25 cellular contexts compared by ENCODE assay signal in genomic region chr3:139751789-139752188, GRCh38.
"Had no signal": no experiment of that assay in that cellular context is flagged by ENCODE, and none has a peak within 500 bp of the region (broad histone marks: within the 10 kb centered on the region; RNA-seq: fewer than 3 reads in every experiment).

No MANE protein-coding gene starts in this region.

- H2AFZ ChIP-seq: neural progenitor cell had no signal

- ATAC-seq: activated CD8-positive, alpha-beta memory T cell treated with anti-CD3 and anti-CD28 coated beads, Interleukin-2, amount 10 ng/mL, durations not matched to agents 7 days and 5 days; activated CD8-positive, alpha-beta T cell treated with anti-CD3 and anti-CD28 coated beads for 36 hours; activated naive CD8-positive, alpha-beta T cell treated with anti-CD3 and anti-CD28 coated beads, Interleukin-2, amount 50 U/mL, for 24 hours; body of pancreas; gastrocnemius medialis; naive thymus-derived CD8-positive, alpha-beta T cell; sciatic nerve; stimulated activated memory B cell treated with anti-CD40 and anti-IgM and Interleukin-4, amounts not matched to agents 10 μg/mL and 1 μg/mL and 100 μg/mL, for 72 hours had no signal

- H3K4me3 ChIP-seq: body of pancreas, cardiac muscle cell, esophagus squamous epithelium, gastrocnemius medialis, left ventricle myocardium inferior, neural progenitor cell, transverse colon had no signal

- H3K27ac ChIP-seq: body of pancreas, cardiac muscle cell, esophagus squamous epithelium, gastrocnemius medialis, left ventricle myocardium inferior, neural progenitor cell, transverse colon had no signal

- H3K4me2 ChIP-seq: neural progenitor cell had no signal

- H3K27me3 ChIP-seq: body of pancreas, cardiac muscle cell, esophagus squamous epithelium, gastrocnemius medialis, neural progenitor cell, transverse colon had no signal

- H3K4me1 ChIP-seq: body of pancreas, esophagus squamous epithelium, gastrocnemius medialis, left ventricle myocardium inferior, neural progenitor cell, transverse colon had no signal

- H3K9ac ChIP-seq: neural progenitor cell had no signal

- DNase-seq: activated CD4-positive, alpha-beta T cell treated with anti-CD3 and anti-CD28 coated beads, Interleukin-2, amount 10 ng/mL, durations not matched to agents 24 days and 14 days; activated CD8-positive, alpha-beta memory T cell treated with anti-CD3 and anti-CD28 coated beads, Interleukin-2, amount 10 ng/mL, durations not matched to agents 7 days and 5 days; activated CD8-positive, alpha-beta T cell treated with anti-CD3 and anti-CD28 coated beads for 36 hours; activated effector memory CD4-positive, alpha-beta T cell treated with anti-CD3 and anti-CD28 coated beads, Interleukin-2, amount 50 U/mL, for 16 hours; activated naive CD4-positive, alpha-beta T cell treated with anti-CD3 and anti-CD28 coated beads, Interleukin-2, amount 50 U/mL, for 16 hours; activated naive CD8-positive, alpha-beta T cell treated with anti-CD3 and anti-CD28 coated beads, Interleukin-2, amount 50 U/mL, for 24 hours; activated T-cell treated with anti-CD3 and anti-CD28 coated beads for 4 hours; anterior cingulate cortex; body of pancreas; cortex of kidney; endodermal cell; esophagus squamous epithelium; gastrocnemius medialis; head of caudate nucleus; hypothalamus; left ventricle myocardium inferior; mammary epithelial cell; naive thymus-derived CD8-positive, alpha-beta T cell; posterior cingulate gyrus; small intestine; transverse colon had no signal

- H3K9me3 ChIP-seq: esophagus squamous epithelium, gastrocnemius medialis had no signal

- H3K36me3 ChIP-seq: cardiac muscle cell, esophagus squamous epithelium, gastrocnemius medialis, left ventricle myocardium inferior, neural progenitor cell, transverse colon had no signal
